In the genomic region with DNA sequence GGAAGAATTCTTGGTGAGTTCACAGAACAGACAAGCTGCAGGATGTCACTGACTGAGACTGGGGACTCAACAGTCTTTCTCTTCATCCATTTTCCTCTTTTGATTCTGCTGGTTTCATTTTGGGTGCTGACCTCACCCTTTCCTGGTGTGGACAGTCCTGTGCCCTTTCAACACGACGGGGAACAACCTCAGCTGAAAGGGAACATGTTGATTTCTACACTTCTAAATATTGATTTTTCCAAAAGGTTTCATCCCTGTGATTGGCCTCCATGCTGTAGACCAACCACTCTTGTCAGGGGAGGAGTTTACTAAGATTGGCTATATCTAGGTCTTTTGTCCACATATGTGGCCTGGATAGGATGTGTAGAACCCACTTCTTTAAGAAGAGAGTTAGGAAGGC, we compare ENCODE assay signal across 21 cellular contexts.
A peak's percentile ranks its signal among the peaks of the same experiment; 100 is the strongest.
DNase-seq lines count a peak whose midpoint lies in the region; ATAC-seq, FAIRE-seq and TF ChIP-seq lines count a peak whose summit lies in the region.
"Had no signal": no experiment of that assay in that cellular context is flagged by ENCODE, and none has a peak within 500 bp of the region (broad histone marks: within the 10 kb centered on the region; RNA-seq: fewer than 3 reads in every experiment).

No MANE protein-coding gene starts in this region.

- in situ Hi-C loops in HepG2 (cut with HindIII; ENCODE audit: extremely low pct_ligation_motif_present, low pct_unique_long_range_greater_than_20kb): no loop called here

- DNase-seq in HepG2 (ENCODE audit: low spot score): no peak
- DNase-seq in body of pancreas: no peak
- peak in 2 of 3 donors; percentile 30 to 67 for DNase-seq in right lobe of liver
- no peak for DNase-seq in NCI-H2029 (lab: John Stamatoyannopoulos, UW)
- DNase-seq in kidney glomerular epithelial cell (lab: John Stamatoyannopoulos, UW): no peak
- DNase-seq: AML-193; Caco-2; Calu3; CD4-positive, alpha-beta T cell; CD8-positive, alpha-beta T cell; DMS79 treated with DMSO at 0.1 percent for 48 hours; GF-D8 had no signal

- H3K36me3 ChIP-seq in liver (ENCODE audit: control insufficient read depth in 4 of 4, insufficient read depth in 3 of 4, low read depth in 1 of 4, low read length in 3 of 4) (no peaks in the 10 kb centered on the region), HepG2 (replicated peaks in 1 of 2; ENCODE audit: control insufficient read depth in 1 of 2, insufficient read depth in 2 of 2, low read length in 2 of 2) (no peaks in the 10 kb centered on the region), body of pancreas (replicated peaks in 1 of 2; ENCODE audit: insufficient read depth in 1 of 2, low read depth in 2 of 2) (no peaks in the 10 kb centered on the region), right lobe of liver (no peaks in the 10 kb centered on the region)
- H3K36me3 ChIP-seq: BLaER1 treated with 17β-estradiol and CSF1 and Interleukin-3, amounts not matched to agents 10 nM and 100 nM had no signal

- H3K79me2 ChIP-seq in HepG2 (ENCODE audit: insufficient read depth, low read length): no peaks in the 10 kb centered on the region

- TF ChIP-seq RAD21 in liver (IDR thresholded peaks at IDR 0.05): peak; percentile 61 to 71
- no peak for TF ChIP-seq RAD21 in HepG2 (CRISPR knock-in tag; IDR thresholded peaks at IDR 0.05)

- POLR2A ChIA-PET in HepG2 (lab: Yijun Ruan, JAX): no interaction called here

- intact Hi-C loops in HepG2 (cut with micrococcal nuclease; ENCODE audit: unreplicated experiment): no loop called here
- intact Hi-C loops in body of pancreas (cut with DNase I): no loop called here
- intact Hi-C loops in right lobe of liver (cut with DNase I): no loop called here

- H3K4me1 ChIP-seq in liver (ENCODE audit: control insufficient read depth in 4 of 4, insufficient read depth in 4 of 4, low read length in 3 of 4) (peaks cover 0 to 4% (median 0%) of the 10 kb centered on the region in 4 donors), HepG2 (ENCODE audit: insufficient read depth, low read length) (no peaks in the 10 kb centered on the region), body of pancreas (no peaks in the 10 kb centered on the region), right lobe of liver (peaks cover 0 to 6% (median 0%) of the 10 kb centered on the region in 4 donors)
- H3K4me1 ChIP-seq: A549, Caco-2 had no signal

- no peak for TF ChIP-seq CTCF in liver (IDR thresholded peaks at IDR 0.05; ENCODE audit: low read depth, low read length, missing input control)
- no peak for TF ChIP-seq CTCF in HepG2 (CRISPR knock-in tag; IDR thresholded peaks at IDR 0.05)
- no peak for TF ChIP-seq CTCF in body of pancreas (IDR thresholded peaks at IDR 0.05)
- TF ChIP-seq CTCF in right lobe of liver (IDR thresholded peaks at IDR 0.05): no peak

- no peaks in the 10 kb centered on the region for H4K20me1 ChIP-seq in HepG2 (ENCODE audit: insufficient read depth, low read length)
- H4K20me1 ChIP-seq: BLaER1 treated with 17β-estradiol and CSF1 and Interleukin-3, amounts not matched to agents 10 nM and 100 nM had no signal

- H3K9me3 ChIP-seq in liver (ENCODE audit: control insufficient read depth in 4 of 4, low read length in 3 of 4) (no peaks in the 10 kb centered on the region), HepG2 (ENCODE audit: low read length) (no peaks in the 10 kb centered on the region), body of pancreas (no peaks in the 10 kb centered on the region), right lobe of liver (no peaks in the 10 kb centered on the region)
- H3K9me3 ChIP-seq: A549, Caco-2 had no signal

- WGBS in liver: 30% methylated on average over 2 of the region's 2 CpGs
- WGBS in HepG2 (ENCODE audit: low lambda C conversion rate): 12% methylated on average over 2 of the region's 2 CpGs
- WGBS in body of pancreas, 2 donors: 17 to 28% methylated on average over 2 of the region's 2 CpGs
- WGBS in right lobe of liver (ENCODE audit: insufficient coverage, low coverage, low lambda C conversion rate, missing lambda C conversion rate): 31% methylated on average over 2 of the region's 2 CpGs

- H3K4me3 ChIP-seq in liver (ENCODE audit: low read depth in 1 of 3, low read length in 3 of 3): no peak overlapping the region
- no peak overlapping the region for H3K4me3 ChIP-seq in HepG2 (replicated peaks in 1 of 3; ENCODE audit: insufficient read depth in 1 of 3, low read depth in 2 of 3, low read length in 3 of 3)
- H3K4me3 ChIP-seq in body of pancreas: no peak overlapping the region
- H3K4me3 ChIP-seq in right lobe of liver: no peak overlapping the region
- H3K4me3 ChIP-seq: A549; BLaER1 treated with 17β-estradiol and CSF1 and Interleukin-3, amounts not matched to agents 10 nM and 100 nM had no signal

- H3K4me2 ChIP-seq in HepG2 (ENCODE audit: low read depth, low read length): no peak overlapping the region
- H3K4me2 ChIP-seq: A549; BLaER1 treated with 17β-estradiol and CSF1 and Interleukin-3, amounts not matched to agents 10 nM and 100 nM had no signal

- no peak overlapping the region for H2AFZ ChIP-seq in HepG2 (ENCODE audit: low read length)

- H3K9ac ChIP-seq in liver (ENCODE audit: low read depth in 1 of 2, low read length in 2 of 2) (no peak overlapping the region), HepG2 (ENCODE audit: insufficient read depth, low read depth, low read length) (no peak overlapping the region)
- H3K9ac ChIP-seq: BLaER1 treated with 17β-estradiol and CSF1 and Interleukin-3, amounts not matched to agents 10 nM and 100 nM had no signal

- no peak for ATAC-seq in HepG2
- ATAC-seq in body of pancreas: peak; percentile 16
- ATAC-seq in right lobe of liver: peak; percentile 93 to 99 (median 98)
- ATAC-seq in HG03039 (IDR thresholded peaks at IDR 0.05; ENCODE audit: unreplicated experiment): no peak
- ATAC-seq: A549; CD8-positive, alpha-beta T cell had no signal

- CTCF ChIA-PET in HepG2 (lab: Yijun Ruan, JAX; ENCODE audit: low intra/inter-chr PET ratio, low total read pairs): no interaction called here

- no TSS peak for BruUV-seq in HepG2 (replicated peaks; lab: Mats Ljungman, UMichigan)

- TF ChIP-seq EP300 in HepG2 (IDR thresholded peaks at IDR 0.05; ENCODE audit: low read depth in 2 of 2, low read length in 2 of 2) (no peak), HepG2 (CRISPR knock-in tag; IDR thresholded peaks at IDR 0.05; ENCODE audit: borderline replicate concordance) (no peak)

- no peak for FAIRE-seq in HepG2 (lab: Jason Lieb, UNC)
- FAIRE-seq: A549, D721Med, G401.6, GM12891 had no signal

- TF ChIP-seq POLR2A in HepG2 (IDR thresholded peaks at IDR 0.05; ENCODE audit: insufficient read depth in 1 of 2, low read depth in 2 of 2, low read length in 2 of 2) (no peak), body of pancreas (IDR thresholded peaks at IDR 0.05) (no peak), right lobe of liver (IDR thresholded peaks at IDR 0.05) (peak; percentile 42)

- H3K27me3 ChIP-seq in liver (ENCODE audit: control insufficient read depth in 4 of 4, insufficient read depth in 4 of 4, low read length in 3 of 4): no peaks in the 10 kb centered on the region
- no peaks in the 10 kb centered on the region for H3K27me3 ChIP-seq in HepG2 (ENCODE audit: control insufficient read depth in 1 of 2, insufficient read depth in 2 of 2, low read length in 2 of 2)
- H3K27me3 ChIP-seq in body of pancreas: no peaks in the 10 kb centered on the region
- H3K27me3 ChIP-seq in right lobe of liver: no peaks in the 10 kb centered on the region
- H3K27me3 ChIP-seq: BLaER1 treated with 17β-estradiol and CSF1 and Interleukin-3, amounts not matched to agents 10 nM and 100 nM had no signal

- peak overlapping the region; percentile 35 to 56 for H3K27ac ChIP-seq in liver (ENCODE audit: low read depth in 1 of 2, low read length in 2 of 2)
- H3K27ac ChIP-seq in HepG2 (ENCODE audit: extremely low read length, insufficient read depth, low read length): no peak overlapping the region
- peak overlapping the region in 1 of 4 donors; percentile 36 for H3K27ac ChIP-seq in body of pancreas
- H3K27ac ChIP-seq in right lobe of liver: peak overlapping the region in 2 of 3 donors; percentile 49 to 61
- H3K27ac ChIP-seq: 22Rv1; A549; BLaER1 treated with 17β-estradiol and CSF1 and Interleukin-3, amounts not matched to agents 10 nM and 100 nM; C4-2B had no signal

TF ChIP-seq in HepG2, 621 proteins besides CTCF, POLR2A, EP300 and RAD21 (continues in another document):
- TF ChIP-seq, protein P1, sequence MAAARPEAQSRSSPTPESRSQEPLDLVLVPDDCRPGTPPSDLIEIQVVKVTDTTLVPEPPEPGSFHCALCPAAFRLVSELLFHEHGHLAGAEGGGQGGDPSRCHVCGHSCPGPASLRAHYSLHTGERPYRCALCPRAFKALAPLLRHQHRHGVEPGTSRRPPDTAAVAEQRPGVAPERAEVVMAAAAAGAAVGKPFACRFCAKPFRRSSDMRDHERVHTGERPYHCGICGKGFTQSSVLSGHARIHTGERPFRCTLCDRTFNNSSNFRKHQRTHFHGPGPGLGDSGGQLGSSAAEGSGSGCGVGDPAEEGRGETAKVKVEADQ (CRISPR knock-in tag; IDR thresholded peaks at IDR 0.05; ENCODE audit: borderline replicate concordance): no peak
- no peak for TF ChIP-seq NRL (CRISPR knock-in tag; IDR thresholded peaks at IDR 0.05; ENCODE audit: borderline replicate concordance)
- TF ChIP-seq ATM (IDR thresholded peaks at IDR 0.05; ENCODE audit: borderline replicate concordance): no peak
- no peak for TF ChIP-seq PTBP1 (IDR thresholded peaks at IDR 0.05; ENCODE audit: low read depth, low read length, poor library complexity, severe bottlenecking)
- no peak for TF ChIP-seq ZNF34 (CRISPR knock-in tag; IDR thresholded peaks at IDR 0.05; ENCODE audit: borderline replicate concordance)

Comparison
In these comparisons a context has a peak if more than half of its experiments do, and no peak if none do; other contexts are left out.
1. ATAC-seq: peak in body of pancreas (single experiment) and right lobe of liver (4 of 4); none in HepG2 (single experiment) and HG03039 (single experiment).
2. DNase-seq: peak in right lobe of liver (2 of 3); none in HepG2 (single experiment), body of pancreas (0 of 4), NCI-H2029 (single experiment) and kidney glomerular epithelial cell (single experiment).